Comparison of ENCODE assay signal across 8 cellular contexts in genomic region chr11:124799384-124800225, GRCh38. TPM values are rescaled to one million over a fixed set of nuclear protein-coding genes. Genes with fewer than 3 reads are reported as not detected.
DNase-seq lines count a peak whose midpoint lies in the region; ATAC-seq and TF ChIP-seq lines count a peak whose summit lies in the region.

No MANE protein-coding gene starts in this region.

- peak overlapping the region; percentile 93 for H3K27ac ChIP-seq in colonic mucosa

- no peak for TF ChIP-seq POLR2A in lower leg skin (IDR thresholded peaks at IDR 0.05)

- TF ChIP-seq CTCF in colonic mucosa (IDR thresholded peaks at IDR 0.05) (no peak), lower leg skin (IDR thresholded peaks at IDR 0.05) (no peak)

- peak overlapping the region; percentile 68 for H3K4me3 ChIP-seq in Jurkat, Clone E6-1 (ENCODE audit: low read length)
- peak overlapping the region; percentile 89 for H3K4me3 ChIP-seq in colonic mucosa
- H3K4me3 ChIP-seq in lower leg skin (ENCODE audit: low read depth, poor library complexity, severe bottlenecking): peak overlapping the region; percentile 98

- H3K9me3 ChIP-seq in colonic mucosa: no peaks in the 10 kb centered on the region

- no peaks in the 10 kb centered on the region for H3K27me3 ChIP-seq in colonic mucosa

- no peaks in the 10 kb centered on the region for H3K36me3 ChIP-seq in colonic mucosa

- peak; percentile 40 for ATAC-seq in GM21526 (IDR thresholded peaks at IDR 0.05; ENCODE audit: low FRiP score, unreplicated experiment)

- intact Hi-C loops in colonic mucosa (cut with DNase I): loop anchor here (5.0 kb wide), 1 partner anchor 38 kb away; no protein-coding TSS in a partner anchor
- intact Hi-C loops in lower leg skin (cut with DNase I; ENCODE audit: low total_unique reads): no loop called here

- peak overlapping the region; percentile 78 to 87 for H3K9ac ChIP-seq in colonic mucosa (ENCODE audit: low read depth in 2 of 2, low read length in 2 of 2)

- DNase-seq in EH (ENCODE audit: low read depth) (peak; percentile 39), colonic mucosa (peak; percentile 52), lower leg skin (ENCODE audit: low spot score in 2 of 2) (peak; percentile 17 to 87), COLO829 (ENCODE audit: low spot score) (no peak)
- DNase-seq in Jurkat, Clone E6-1 (ENCODE audit: low read depth, low spot score): peak; percentile 28
- DNase-seq in activated CD4-positive, alpha-beta T cell treated with anti-CD3 and anti-CD28 coated beads for 24 hours (ENCODE audit: low read depth in 2 of 2): peak; percentile 10 to 30
- peak; percentile 4 for DNase-seq in stimulated activated CD8-positive, alpha-beta memory T cell treated with anti-CD3 and anti-CD28 coated beads, Interleukin-12 subunit alpha, Interleukin-12 subunit beta, amount 100 ng/mL, for 1 hour (ENCODE audit: low read depth)

- peaks cover 10% of the 10 kb centered on the region for H3K4me1 ChIP-seq in colonic mucosa

- WGBS in lower leg skin, 2 donors: 0 to 1% methylated on average over 43 to 52 of the region's 81 CpGs

RNA-seq across cellular contexts. Expression of gene MSANTD2, which starts 0.6 kb away (rescaled TPM):
- 2.7 TPM for polyA plus RNA-seq in Jurkat, Clone E6-1 (2012; ENCODE audit: insufficient read depth, insufficient read length)
- 10 to 100 TPM in 1 of 2 donors, 1 to 10 TPM in 1; 7.0 to 12.7 TPM for total RNA-seq in colonic mucosa
- 10 to 100 TPM; 11.5 to 21.2 (median 15.2) TPM for total RNA-seq in lower leg skin

RNA-seq across cellular contexts. Expression of gene ESAM, which starts 37.5 kb away (rescaled TPM):
- 0.48 TPM for polyA plus RNA-seq in Jurkat, Clone E6-1 (2012; ENCODE audit: insufficient read depth, insufficient read length)
- total RNA-seq in colonic mucosa (10 to 100 TPM; 10.4 to 15.7 TPM), lower leg skin (10 to 100 TPM in 3 of 4 donors, 1 to 10 TPM in 1; 6.1 to 24.1 (median 11.4) TPM)

RNA-seq across cellular contexts. Expression of gene VSIG2, which starts 47.5 kb away (rescaled TPM):
- polyA plus RNA-seq in Jurkat, Clone E6-1 (2012; ENCODE audit: insufficient read depth, insufficient read length): not detected
- total RNA-seq in colonic mucosa (100 to 1,000 TPM; 122 to 155 TPM), lower leg skin (1 to 10 TPM in 1 of 4 donors, under 1 TPM in 3; 0.30 to 2.3 (median 0.55) TPM)

RNA-seq across cellular contexts. Expression of gene NRGN, which starts 59.9 kb away (rescaled TPM):
- 19.5 TPM for polyA plus RNA-seq in Jurkat, Clone E6-1 (2012; ENCODE audit: insufficient read depth, insufficient read length)
- total RNA-seq in colonic mucosa (10 to 100 TPM in 1 of 2 donors, 1 to 10 TPM in 1; 3.1 to 11.1 TPM), lower leg skin (under 1 TPM in 2 of 4 donors, not detected in 2; 0.56 to 0.84 TPM)

Comparison
In these comparisons a context has a peak if more than half of its experiments do, and no peak if none do; other contexts are left out.
1. RNA of gene VSIG2, which starts 47.5 kb away (total RNA-seq): 122 to 155 TPM in colonic mucosa; 0.30 to 2.3 TPM in lower leg skin; every median in the first group is over 10 times any median in the second.
2. Peak in every context shown above with its lines, with median percentiles within 50 percentile points of each other: H3K4me3 ChIP-seq.